9 cellular contexts compared by ENCODE assay signal in genomic region chr19:1258161-1258492, GRCh38. TPM values are rescaled to one million over a fixed set of nuclear protein-coding genes. Genes with fewer than 3 reads are reported as not detected.
DNase-seq lines count a peak whose midpoint lies in the region; ATAC-seq, FAIRE-seq and TF ChIP-seq lines count a peak whose summit lies in the region.
"Had no signal": no experiment of that assay in that cellular context is flagged by ENCODE, and none has a peak within 500 bp of the region (broad histone marks: within the 10 kb centered on the region; RNA-seq: fewer than 3 reads in every experiment).

No MANE protein-coding gene starts in this region.

- TF ChIP-seq EP300 in HepG2 (IDR thresholded peaks at IDR 0.05; ENCODE audit: low read depth in 2 of 2, low read length in 2 of 2) (no peak), HepG2 (CRISPR knock-in tag; IDR thresholded peaks at IDR 0.05; ENCODE audit: borderline replicate concordance) (no peak)

- no peak for TF ChIP-seq CTCF in activated CD8-positive, alpha-beta T cell treated with anti-CD3 and anti-CD28 coated beads for 36 hours (IDR thresholded peaks at IDR 0.05)
- TF ChIP-seq CTCF in HepG2 (CRISPR knock-in tag; IDR thresholded peaks at IDR 0.05): no peak

- peaks cover 25% of the 10 kb centered on the region for H3K36me3 Mint-ChIP-seq in T-helper 2 cell treated with Interferon-gamma antibody and Interleukin-4, amounts not matched to agents 5 μg/mL and 100 μg/mL, for 36 hours (ENCODE audit: low read depth)
- peaks cover 39% of the 10 kb centered on the region for H3K36me3 Mint-ChIP-seq in activated CD8-positive, alpha-beta T cell treated with anti-CD3 and anti-CD28 coated beads for 36 hours (ENCODE audit: low read depth)

- peak overlapping the region; percentile 56 for H3K4me3 Mint-ChIP-seq in T-helper 2 cell treated with Interferon-gamma antibody and Interleukin-4, amounts not matched to agents 5 μg/mL and 100 μg/mL, for 36 hours
- peak overlapping the region; percentile 98 for H3K4me3 Mint-ChIP-seq in activated CD8-positive, alpha-beta T cell treated with anti-CD3 and anti-CD28 coated beads for 36 hours

- peaks cover 53% of the 10 kb centered on the region; the same call in 1 of the 2 replicates for H4K20me1 ChIP-seq in HepG2 (ENCODE audit: insufficient read depth, low read length)

- intact Hi-C loops in activated CD8-positive, alpha-beta T cell treated with anti-CD3 and anti-CD28 coated beads for 36 hours (cut with micrococcal nuclease): no loop called here
- intact Hi-C loops in HepG2 (cut with micrococcal nuclease; ENCODE audit: unreplicated experiment): no loop called here
- intact Hi-C loops in posterior cingulate gyrus (cut with DNase I): no loop called here

- 86% methylated on average over 2 of the region's 8 CpGs for WGBS in HepG2 (ENCODE audit: low lambda C conversion rate)

- H3K9ac ChIP-seq in HepG2 (ENCODE audit: insufficient read depth, low read depth, low read length) (peak overlapping the region; percentile 27; the same call in 1 of the 2 replicates), subcutaneous abdominal adipose tissue (ENCODE audit: low read length in 5 of 5) (peak overlapping the region in 1 of 5 donors; percentile 28)

- in situ Hi-C loops in HepG2 (cut with HindIII; ENCODE audit: extremely low pct_ligation_motif_present, low pct_unique_long_range_greater_than_20kb): no loop called here

- peaks cover 37% of the 10 kb centered on the region for H3K4me1 Mint-ChIP-seq in T-helper 2 cell treated with Interferon-gamma antibody and Interleukin-4, amounts not matched to agents 5 μg/mL and 100 μg/mL, for 36 hours (ENCODE audit: low read depth)
- H3K4me1 Mint-ChIP-seq in activated CD8-positive, alpha-beta T cell treated with anti-CD3 and anti-CD28 coated beads for 36 hours (ENCODE audit: low read depth): peaks cover 52% of the 10 kb centered on the region

- H3K27ac ChIP-seq in HepG2 (ENCODE audit: extremely low read length, insufficient read depth, low read length) (peak overlapping the region; percentile 85), subcutaneous abdominal adipose tissue (ENCODE audit: low read depth, low read length) (peak overlapping the region; percentile 90)

- peak in 1 of 2 experiments; percentile 10; a peak in 1 of 4 replicates for TF ChIP-seq POLR2A in HepG2 (IDR thresholded peaks at IDR 0.05; ENCODE audit: insufficient read depth in 1 of 2, low read depth in 2 of 2, low read length in 2 of 2)

- no peak for FAIRE-seq in HepG2 (lab: Jason Lieb, UNC)

- BruUV-seq in HepG2 (replicated peaks; lab: Mats Ljungman, UMichigan): TSS peak; percentile 50

- H3K9me3 Mint-ChIP-seq in T-helper 2 cell treated with Interferon-gamma antibody and Interleukin-4, amounts not matched to agents 5 μg/mL and 100 μg/mL, for 36 hours: no peaks in the 10 kb centered on the region
- H3K9me3 Mint-ChIP-seq in activated CD8-positive, alpha-beta T cell treated with anti-CD3 and anti-CD28 coated beads for 36 hours: no peaks in the 10 kb centered on the region

- H3K79me2 ChIP-seq in HepG2 (ENCODE audit: insufficient read depth, low read length): peaks cover 21% of the 10 kb centered on the region

- no peak overlapping the region for H2AFZ ChIP-seq in HepG2 (ENCODE audit: low read length)

- no peak for ATAC-seq in activated CD8-positive, alpha-beta T cell treated with anti-CD3 and anti-CD28 coated beads for 36 hours
- ATAC-seq in HepG2 (no peak), HG02970 (IDR thresholded peaks at IDR 0.05; ENCODE audit: low FRiP score, unreplicated experiment) (no peak)

- H3K9me3 ChIP-seq in HepG2 (ENCODE audit: low read length) (no peaks in the 10 kb centered on the region), subcutaneous abdominal adipose tissue (ENCODE audit: control insufficient read depth in 5 of 5, low read length in 5 of 5) (peaks cover 0 to 2% (median 0%) of the 10 kb centered on the region in 5 donors)

- DNase-seq in T-helper 2 cell treated with Interferon-gamma antibody and Interleukin-4, amounts not matched to agents 5 μg/mL and 100 μg/mL, for 36 hours (ENCODE audit: low spot score): no peak
- DNase-seq in T-helper 2 cell: no peak
- no peak for DNase-seq in activated CD8-positive, alpha-beta T cell treated with anti-CD3 and anti-CD28 coated beads for 36 hours
- DNase-seq in HepG2 (ENCODE audit: low spot score): no peak
- DNase-seq in medulla oblongata (ENCODE audit: extremely low spot score): no peak
- DNase-seq in posterior cingulate gyrus: no peak
- DNase-seq: activated effector memory CD4-positive, alpha-beta T cell treated with Interleukin-2 at 50 U/mL for 16 hours had no signal

- no peaks in the 10 kb centered on the region for H3K27me3 Mint-ChIP-seq in T-helper 2 cell treated with Interferon-gamma antibody and Interleukin-4, amounts not matched to agents 5 μg/mL and 100 μg/mL, for 36 hours (ENCODE audit: low read depth)
- H3K27me3 Mint-ChIP-seq in activated CD8-positive, alpha-beta T cell treated with anti-CD3 and anti-CD28 coated beads for 36 hours: no peaks in the 10 kb centered on the region

- H3K4me2 ChIP-seq in HepG2 (ENCODE audit: low read depth, low read length): peak overlapping the region; percentile 79

- H3K27ac Mint-ChIP-seq in T-helper 2 cell treated with Interferon-gamma antibody and Interleukin-4, amounts not matched to agents 5 μg/mL and 100 μg/mL, for 36 hours: peak overlapping the region; percentile 75
- H3K27ac Mint-ChIP-seq in activated CD8-positive, alpha-beta T cell treated with anti-CD3 and anti-CD28 coated beads for 36 hours: peak overlapping the region; percentile 96

- POLR2A ChIA-PET in activated CD8-positive, alpha-beta T cell treated with anti-CD3 and anti-CD28 coated beads for 36 hours (lab: Charles Lee): interaction anchor here (1.6 to 3.5 kb wide), 3 partner anchors 11 to 172 kb away, joined by 6 to 22 read pairs (median 15); partner anchors contain the start of gene CIRBP
- POLR2A ChIA-PET in HepG2 (lab: Yijun Ruan, JAX): interaction anchor here (12.8 to 13.7 kb wide), 2 partner anchors 6 to 15 kb away, joined by 464 to 668 read pairs; partner anchors contain the start of genes ATP5F1D and CIRBP

- no peaks in the 10 kb centered on the region for H3K27me3 ChIP-seq in HepG2 (ENCODE audit: control insufficient read depth in 1 of 2, insufficient read depth in 2 of 2, low read length in 2 of 2)
- H3K27me3 ChIP-seq in subcutaneous abdominal adipose tissue (ENCODE audit: control insufficient read depth in 5 of 5, insufficient read depth in 4 of 5, low read length in 5 of 5): peaks cover 0 to 6% (median 0%) of the 10 kb centered on the region in 5 donors

- H3K4me1 ChIP-seq in HepG2 (ENCODE audit: insufficient read depth, low read length): peaks cover 89% of the 10 kb centered on the region
- peaks cover 10 to 91% (median 82%) of the 10 kb centered on the region in 5 donors for H3K4me1 ChIP-seq in subcutaneous abdominal adipose tissue (ENCODE audit: control insufficient read depth in 5 of 5, insufficient read depth in 5 of 5, low read length in 5 of 5)

- H3K4me3 ChIP-seq in HepG2 (replicated peaks in 1 of 3; ENCODE audit: insufficient read depth in 1 of 3, low read depth in 2 of 3, low read length in 3 of 3) (no peak overlapping the region), subcutaneous abdominal adipose tissue (ENCODE audit: low read depth in 1 of 5, low read length in 5 of 5) (peak overlapping the region in 1 of 5 donors; percentile 16)

- peak; percentile 33; the same call in 1 of the 2 replicates for TF ChIP-seq RAD21 in HepG2 (CRISPR knock-in tag; IDR thresholded peaks at IDR 0.05)

- H3K36me3 ChIP-seq in HepG2 (replicated peaks in 1 of 2; ENCODE audit: control insufficient read depth in 1 of 2, insufficient read depth in 2 of 2, low read length in 2 of 2): peaks cover 18 to 38% of the 10 kb centered on the region in 2 experiments
- H3K36me3 ChIP-seq in subcutaneous abdominal adipose tissue (ENCODE audit: control insufficient read depth in 5 of 5, insufficient read depth in 5 of 5, low read length in 5 of 5): peaks cover 0 to 45% (median 34%) of the 10 kb centered on the region in 5 donors

- CTCF ChIA-PET in activated CD8-positive, alpha-beta T cell treated with anti-CD3 and anti-CD28 coated beads for 36 hours (lab: Charles Lee): interaction anchor here (16.1 kb wide), 1 partner anchor 14 kb away, joined by 449 read pairs; the partner anchor contains the start of gene ATP5F1D
- CTCF ChIA-PET in HepG2 (lab: Yijun Ruan, JAX; ENCODE audit: low intra/inter-chr PET ratio, low total read pairs): no interaction called here

RNA-seq across cellular contexts. Expression of gene MIDN, which starts 9.7 kb away (rescaled TPM):
- total RNA-seq in activated CD8-positive, alpha-beta T cell treated with anti-CD3 and anti-CD28 coated beads for 36 hours: 10 to 100 TPM; 41.1 to 43.9 TPM
- 8.4 and 10.7 TPM in 2 replicates for total RNA-seq in HepG2 (2016; rRNA removed; fragmentation: Illumina TruSeq; extraction: Trizol)
- total RNA-seq in HepG2 (2016; cell fraction: cytosol; rRNA removed; fragmentation: Illumina TruSeq; extraction: Trizol; ENCODE audit: low read depth): 6.5 and 7.9 TPM in 2 replicates
- total RNA-seq in HepG2 (2016; cell fraction: insoluble cytoplasmic fraction; rRNA removed; fragmentation: Illumina TruSeq; extraction: Trizol): 8.9 and 11.0 TPM in 2 replicates
- total RNA-seq in HepG2 (2016; cell fraction: membrane; rRNA removed; fragmentation: Illumina TruSeq; extraction: Trizol): 14.1 and 14.8 TPM in 2 replicates
- 17.3 and 19.0 TPM in 2 replicates for total RNA-seq in HepG2 (2016; cell fraction: nucleus; rRNA removed; fragmentation: Illumina TruSeq; extraction: Trizol)
- polyA plus RNA-seq in HepG2 (2011; rRNA removed): 18.0 and 19.6 TPM in 2 replicates
- 14.8 and 17.8 TPM in 2 replicates for polyA plus RNA-seq in HepG2 (2011; cell fraction: cytosol; rRNA removed)
- 116 and 135 TPM in 2 replicates for polyA plus RNA-seq in HepG2 (2011; cell fraction: nucleus; rRNA removed)
- polyA plus RNA-seq in HepG2 (2012): 27.5 and 28.1 TPM in 2 replicates
- polyA plus RNA-seq in HepG2 (2016; cell fraction: cytosol; fragmentation: Illumina TruSeq; extraction: Trizol; ENCODE audit: low read depth): 2.7 and 3.3 TPM in 2 replicates
- polyA plus RNA-seq in HepG2 (2016; cell fraction: insoluble cytoplasmic fraction; fragmentation: Illumina TruSeq; extraction: Trizol; ENCODE audit: low read depth): 30.9 and 43.0 TPM in 2 replicates
- 10.2 and 10.3 TPM in 2 replicates for polyA plus RNA-seq in HepG2 (2016; cell fraction: membrane; fragmentation: Illumina TruSeq; extraction: Trizol; ENCODE audit: low read depth)
- polyA plus RNA-seq in HepG2 (2016; cell fraction: nucleus; fragmentation: Illumina TruSeq; extraction: Trizol; ENCODE audit: insufficient read depth, low read depth): 76.5 and 77.9 TPM in 2 replicates
- polyA minus RNA-seq in HepG2 (2011; rRNA and poly(A)+ RNA removed; ENCODE audit: low replicate concordance): 14.0 and 39.5 TPM in 2 replicates
- polyA minus RNA-seq in HepG2 (2011; cell fraction: cytosol; rRNA and poly(A)+ RNA removed): 42.7 and 47.0 TPM in 2 replicates
- 36.8 and 48.0 TPM in 2 replicates for polyA minus RNA-seq in HepG2 (2011; cell fraction: nucleus; rRNA and poly(A)+ RNA removed)

RNA-seq across cellular contexts. Expression of gene CIRBP, which starts 11.0 kb away (rescaled TPM):
- 100 to 1,000 TPM; 161 to 180 TPM for total RNA-seq in activated CD8-positive, alpha-beta T cell treated with anti-CD3 and anti-CD28 coated beads for 36 hours
- total RNA-seq in HepG2 (2016; rRNA removed; fragmentation: Illumina TruSeq; extraction: Trizol): 133 and 135 TPM in 2 replicates
- total RNA-seq in HepG2 (2016; cell fraction: cytosol; rRNA removed; fragmentation: Illumina TruSeq; extraction: Trizol; ENCODE audit: low read depth): 96.6 and 116 TPM in 2 replicates
- total RNA-seq in HepG2 (2016; cell fraction: insoluble cytoplasmic fraction; rRNA removed; fragmentation: Illumina TruSeq; extraction: Trizol): 122 and 153 TPM in 2 replicates
- 83.7 and 88.2 TPM in 2 replicates for total RNA-seq in HepG2 (2016; cell fraction: membrane; rRNA removed; fragmentation: Illumina TruSeq; extraction: Trizol)
- total RNA-seq in HepG2 (2016; cell fraction: nucleus; rRNA removed; fragmentation: Illumina TruSeq; extraction: Trizol): 100 and 108 TPM in 2 replicates
- polyA plus RNA-seq in HepG2 (2011; rRNA removed): 140 and 177 TPM in 2 replicates
- 120 and 152 TPM in 2 replicates for polyA plus RNA-seq in HepG2 (2011; cell fraction: cytosol; rRNA removed)
- polyA plus RNA-seq in HepG2 (2011; cell fraction: nucleus; rRNA removed): 887 and 1,037 TPM in 2 replicates
- polyA plus RNA-seq in HepG2 (2012): 154 and 221 TPM in 2 replicates
- polyA plus RNA-seq in HepG2 (2016; cell fraction: cytosol; fragmentation: Illumina TruSeq; extraction: Trizol; ENCODE audit: low read depth): 39.2 and 45.5 TPM in 2 replicates
- 156 and 182 TPM in 2 replicates for polyA plus RNA-seq in HepG2 (2016; cell fraction: insoluble cytoplasmic fraction; fragmentation: Illumina TruSeq; extraction: Trizol; ENCODE audit: low read depth)
- polyA plus RNA-seq in HepG2 (2016; cell fraction: membrane; fragmentation: Illumina TruSeq; extraction: Trizol; ENCODE audit: low read depth): 63.6 and 72.0 TPM in 2 replicates
- polyA plus RNA-seq in HepG2 (2016; cell fraction: nucleus; fragmentation: Illumina TruSeq; extraction: Trizol; ENCODE audit: insufficient read depth, low read depth): 293 and 318 TPM in 2 replicates
- polyA minus RNA-seq in HepG2 (2011; rRNA and poly(A)+ RNA removed; ENCODE audit: low replicate concordance): 38.8 and 49.7 TPM in 2 replicates
- polyA minus RNA-seq in HepG2 (2011; cell fraction: cytosol; rRNA and poly(A)+ RNA removed): 32.8 and 38.9 TPM in 2 replicates
- 106 and 131 TPM in 2 replicates for polyA minus RNA-seq in HepG2 (2011; cell fraction: nucleus; rRNA and poly(A)+ RNA removed)

RNA-seq across cellular contexts. Expression of gene ATP5F1D, which starts 16.6 kb away (rescaled TPM):
- total RNA-seq in activated CD8-positive, alpha-beta T cell treated with anti-CD3 and anti-CD28 coated beads for 36 hours: 100 to 1,000 TPM; 186 to 199 TPM
- total RNA-seq in HepG2 (2016; rRNA removed; fragmentation: Illumina TruSeq; extraction: Trizol): 78.7 and 88.0 TPM in 2 replicates
- 72.7 and 79.4 TPM in 2 replicates for total RNA-seq in HepG2 (2016; cell fraction: cytosol; rRNA removed; fragmentation: Illumina TruSeq; extraction: Trizol; ENCODE audit: low read depth)
- 80.1 and 93.1 TPM in 2 replicates for total RNA-seq in HepG2 (2016; cell fraction: insoluble cytoplasmic fraction; rRNA removed; fragmentation: Illumina TruSeq; extraction: Trizol)
- 72.8 and 84.2 TPM in 2 replicates for total RNA-seq in HepG2 (2016; cell fraction: membrane; rRNA removed; fragmentation: Illumina TruSeq; extraction: Trizol)
- total RNA-seq in HepG2 (2016; cell fraction: nucleus; rRNA removed; fragmentation: Illumina TruSeq; extraction: Trizol): 40.6 and 53.8 TPM in 2 replicates
- polyA plus RNA-seq in HepG2 (2011; rRNA removed): 39.4 and 49.3 TPM in 2 replicates
- 61.0 and 112 TPM in 2 replicates for polyA plus RNA-seq in HepG2 (2011; cell fraction: cytosol; rRNA removed)
- polyA plus RNA-seq in HepG2 (2011; cell fraction: nucleus; rRNA removed): 105 and 111 TPM in 2 replicates
- 67.0 and 70.9 TPM in 2 replicates for polyA plus RNA-seq in HepG2 (2012)
- polyA plus RNA-seq in HepG2 (2016; cell fraction: cytosol; fragmentation: Illumina TruSeq; extraction: Trizol; ENCODE audit: low read depth): 126 and 135 TPM in 2 replicates
- 131 and 155 TPM in 2 replicates for polyA plus RNA-seq in HepG2 (2016; cell fraction: insoluble cytoplasmic fraction; fragmentation: Illumina TruSeq; extraction: Trizol; ENCODE audit: low read depth)
- polyA plus RNA-seq in HepG2 (2016; cell fraction: membrane; fragmentation: Illumina TruSeq; extraction: Trizol; ENCODE audit: low read depth): 112 and 121 TPM in 2 replicates
- polyA plus RNA-seq in HepG2 (2016; cell fraction: nucleus; fragmentation: Illumina TruSeq; extraction: Trizol; ENCODE audit: insufficient read depth, low read depth): 129 and 134 TPM in 2 replicates
- 60.5 and 86.6 TPM in 2 replicates for polyA minus RNA-seq in HepG2 (2011; rRNA and poly(A)+ RNA removed; ENCODE audit: low replicate concordance)
- 53.6 and 68.0 TPM in 2 replicates for polyA minus RNA-seq in HepG2 (2011; cell fraction: cytosol; rRNA and poly(A)+ RNA removed)
- polyA minus RNA-seq in HepG2 (2011; cell fraction: nucleus; rRNA and poly(A)+ RNA removed): 14.7 and 18.9 TPM in 2 replicates

RNA-seq across cellular contexts. Expression of gene FAM174C, which starts 17.2 kb away (rescaled TPM):
- total RNA-seq in activated CD8-positive, alpha-beta T cell treated with anti-CD3 and anti-CD28 coated beads for 36 hours: 10 to 100 TPM; 77.0 to 88.0 TPM
- total RNA-seq in HepG2 (2016; rRNA removed; fragmentation: Illumina TruSeq; extraction: Trizol): 21.9 and 31.3 TPM in 2 replicates
- total RNA-seq in HepG2 (2016; cell fraction: cytosol; rRNA removed; fragmentation: Illumina TruSeq; extraction: Trizol; ENCODE audit: low read depth): 67.5 and 90.2 TPM in 2 replicates
- 14.2 and 28.2 TPM in 2 replicates for total RNA-seq in HepG2 (2016; cell fraction: insoluble cytoplasmic fraction; rRNA removed; fragmentation: Illumina TruSeq; extraction: Trizol)
- 57.9 and 74.3 TPM in 2 replicates for total RNA-seq in HepG2 (2016; cell fraction: membrane; rRNA removed; fragmentation: Illumina TruSeq; extraction: Trizol)
- total RNA-seq in HepG2 (2016; cell fraction: nucleus; rRNA removed; fragmentation: Illumina TruSeq; extraction: Trizol): 18.6 and 22.9 TPM in 2 replicates
- 19.5 and 21.2 TPM in 2 replicates for polyA plus RNA-seq in HepG2 (2011; rRNA removed)
- 21.0 and 42.4 TPM in 2 replicates for polyA plus RNA-seq in HepG2 (2011; cell fraction: cytosol; rRNA removed)
- polyA plus RNA-seq in HepG2 (2011; cell fraction: nucleus; rRNA removed): 45.8 and 49.4 TPM in 2 replicates
- polyA plus RNA-seq in HepG2 (2012): 14.1 and 18.2 TPM in 2 replicates
- polyA plus RNA-seq in HepG2 (2016; cell fraction: cytosol; fragmentation: Illumina TruSeq; extraction: Trizol; ENCODE audit: low read depth): 104 and 136 TPM in 2 replicates
- 24.1 and 30.7 TPM in 2 replicates for polyA plus RNA-seq in HepG2 (2016; cell fraction: insoluble cytoplasmic fraction; fragmentation: Illumina TruSeq; extraction: Trizol; ENCODE audit: low read depth)
- polyA plus RNA-seq in HepG2 (2016; cell fraction: membrane; fragmentation: Illumina TruSeq; extraction: Trizol; ENCODE audit: low read depth): 78.9 and 88.8 TPM in 2 replicates
- 43.0 and 56.8 TPM in 2 replicates for polyA plus RNA-seq in HepG2 (2016; cell fraction: nucleus; fragmentation: Illumina TruSeq; extraction: Trizol; ENCODE audit: insufficient read depth, low read depth)
- 15.5 and 24.8 TPM in 2 replicates for polyA minus RNA-seq in HepG2 (2011; rRNA and poly(A)+ RNA removed; ENCODE audit: low replicate concordance)
- polyA minus RNA-seq in HepG2 (2011; cell fraction: cytosol; rRNA and poly(A)+ RNA removed): 9.4 and 11.7 TPM in 2 replicates
- 6.5 and 6.8 TPM in 2 replicates for polyA minus RNA-seq in HepG2 (2011; cell fraction: nucleus; rRNA and poly(A)+ RNA removed)

RNA-seq across cellular contexts. Expression of gene CBARP, which starts 20.3 kb away (rescaled TPM):
- total RNA-seq in activated CD8-positive, alpha-beta T cell treated with anti-CD3 and anti-CD28 coated beads for 36 hours: under 1 TPM; 0.49 to 0.86 TPM
- total RNA-seq in HepG2 (2016; rRNA removed; fragmentation: Illumina TruSeq; extraction: Trizol): 0.27 and 1.2 TPM in 2 replicates
- total RNA-seq in HepG2 (2016; cell fraction: cytosol; rRNA removed; fragmentation: Illumina TruSeq; extraction: Trizol; ENCODE audit: low read depth): 1.1 and 1.3 TPM in 2 replicates
- total RNA-seq in HepG2 (2016; cell fraction: insoluble cytoplasmic fraction; rRNA removed; fragmentation: Illumina TruSeq; extraction: Trizol): 0.82 and 1.8 TPM in 2 replicates
- 1.1 and 1.8 TPM in 2 replicates for total RNA-seq in HepG2 (2016; cell fraction: membrane; rRNA removed; fragmentation: Illumina TruSeq; extraction: Trizol)
- total RNA-seq in HepG2 (2016; cell fraction: nucleus; rRNA removed; fragmentation: Illumina TruSeq; extraction: Trizol): 0.88 and 1.8 TPM in 2 replicates
- polyA plus RNA-seq in HepG2 (2011; rRNA removed): 1.4 and 2.8 TPM in 2 replicates
- polyA plus RNA-seq in HepG2 (2011; cell fraction: cytosol; rRNA removed): 1.0 and 2.2 TPM in 2 replicates
- polyA plus RNA-seq in HepG2 (2011; cell fraction: nucleus; rRNA removed): 12.5 TPM in 2 replicates
- 1.1 and 1.9 TPM in 2 replicates for polyA plus RNA-seq in HepG2 (2012)
- polyA plus RNA-seq in HepG2 (2016; cell fraction: cytosol; fragmentation: Illumina TruSeq; extraction: Trizol; ENCODE audit: low read depth): 0.58 and 0.73 TPM in 2 replicates
- 0.82 and 1.5 TPM in 2 replicates for polyA plus RNA-seq in HepG2 (2016; cell fraction: insoluble cytoplasmic fraction; fragmentation: Illumina TruSeq; extraction: Trizol; ENCODE audit: low read depth)
- polyA plus RNA-seq in HepG2 (2016; cell fraction: membrane; fragmentation: Illumina TruSeq; extraction: Trizol; ENCODE audit: low read depth): 2.0 and 2.4 TPM in 2 replicates
- polyA plus RNA-seq in HepG2 (2016; cell fraction: nucleus; fragmentation: Illumina TruSeq; extraction: Trizol; ENCODE audit: insufficient read depth, low read depth): 6.5 and 7.2 TPM in 2 replicates
- polyA minus RNA-seq in HepG2 (2011; rRNA and poly(A)+ RNA removed; ENCODE audit: low replicate concordance): 0.21 and 2.3 TPM in 2 replicates
- 1.3 and 1.7 TPM in 2 replicates for polyA minus RNA-seq in HepG2 (2011; cell fraction: cytosol; rRNA and poly(A)+ RNA removed)
- 0.90 and 2.0 TPM in 2 replicates for polyA minus RNA-seq in HepG2 (2011; cell fraction: nucleus; rRNA and poly(A)+ RNA removed)
